ENCODE assay signal across 1 cellular context in genomic region chr10:124744047-124744687, GRCh38.
TF ChIP-seq lines count a peak whose summit lies in the region.

A gene with protein sequence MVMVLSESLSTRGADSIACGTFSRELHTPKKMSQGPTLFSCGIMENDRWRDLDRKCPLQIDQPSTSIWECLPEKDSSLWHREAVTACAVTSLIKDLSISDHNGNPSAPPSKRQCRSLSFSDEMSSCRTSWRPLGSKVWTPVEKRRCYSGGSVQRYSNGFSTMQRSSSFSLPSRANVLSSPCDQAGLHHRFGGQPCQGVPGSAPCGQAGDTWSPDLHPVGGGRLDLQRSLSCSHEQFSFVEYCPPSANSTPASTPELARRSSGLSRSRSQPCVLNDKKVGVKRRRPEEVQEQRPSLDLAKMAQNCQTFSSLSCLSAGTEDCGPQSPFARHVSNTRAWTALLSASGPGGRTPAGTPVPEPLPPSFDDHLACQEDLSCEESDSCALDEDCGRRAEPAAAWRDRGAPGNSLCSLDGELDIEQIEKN (minus strand): TSS chr10:124744378. CDS start chr10:124706713, 37,665 bp downstream.

TF ChIP-seq in IMR-90, 13 proteins besides CTCF, POLR2A, EP300 and RAD21 (continued from another document):
- TF ChIP-seq, protein P1, sequence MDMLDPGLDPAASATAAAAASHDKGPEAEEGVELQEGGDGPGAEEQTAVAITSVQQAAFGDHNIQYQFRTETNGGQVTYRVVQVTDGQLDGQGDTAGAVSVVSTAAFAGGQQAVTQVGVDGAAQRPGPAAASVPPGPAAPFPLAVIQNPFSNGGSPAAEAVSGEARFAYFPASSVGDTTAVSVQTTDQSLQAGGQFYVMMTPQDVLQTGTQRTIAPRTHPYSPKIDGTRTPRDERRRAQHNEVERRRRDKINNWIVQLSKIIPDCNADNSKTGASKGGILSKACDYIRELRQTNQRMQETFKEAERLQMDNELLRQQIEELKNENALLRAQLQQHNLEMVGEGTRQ (IDR thresholded peaks at IDR 0.05; ENCODE audit: low read depth, low read length), result no peak
- TF ChIP-seq CHD1 (IDR thresholded peaks at IDR 0.05; ENCODE audit: low read depth, low read length), result no peak
- TF ChIP-seq BHLHE40 (IDR thresholded peaks at IDR 0.05; ENCODE audit: low read depth, low read length), result peak; percentile 54; the same call in 1 of the 2 replicates
